In the genomic region with DNA sequence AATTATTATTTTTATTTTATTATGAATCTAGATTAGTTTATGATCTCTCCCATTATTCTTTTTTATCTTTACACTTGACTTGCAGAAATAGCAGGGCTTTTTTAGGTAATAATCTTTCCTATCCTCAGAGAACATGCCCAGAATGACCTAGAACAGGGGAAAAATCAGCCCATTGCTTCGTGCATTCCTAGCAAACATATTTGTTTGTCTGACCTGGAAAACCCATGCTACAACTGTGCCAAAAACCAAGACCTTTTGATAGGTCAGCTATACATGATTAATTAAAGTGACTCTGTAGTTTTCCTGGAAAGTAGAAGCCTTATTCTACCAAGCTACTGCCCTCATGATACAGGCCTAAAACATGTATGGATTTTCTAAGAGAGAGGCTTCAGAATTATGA, we compare ENCODE assay signal across 25 cellular contexts. TPM values are rescaled to one million over a fixed set of nuclear protein-coding genes. Genes with fewer than 3 reads are reported as not detected.
DNase-seq lines count a peak whose midpoint lies in the region; ATAC-seq, FAIRE-seq and TF ChIP-seq lines count a peak whose summit lies in the region.
"Had no signal": no experiment of that assay in that cellular context is flagged by ENCODE, and none has a peak within 500 bp of the region (broad histone marks: within the 10 kb centered on the region; RNA-seq: fewer than 3 reads in every experiment).

No MANE protein-coding gene starts in this region.

- WGBS in right lobe of liver (ENCODE audit: insufficient coverage, low coverage, low lambda C conversion rate, missing lambda C conversion rate), result 10% methylated on average over 1 of the region's 1 CpG
- 14% methylated on average over 1 of the region's 1 CpG for WGBS in HepG2 (ENCODE audit: low lambda C conversion rate)
- 90% methylated on average over 1 of the region's 1 CpG for WGBS in smooth muscle cell (ENCODE audit: low lambda C conversion rate)

- H3K4me1 ChIP-seq in right lobe of liver, result peaks cover 0 to 10% (median 0%) of the 10 kb centered on the region in 4 donors
- no peaks in the 10 kb centered on the region for H3K4me1 ChIP-seq in HepG2 (ENCODE audit: insufficient read depth, low read length)
- peaks cover 6% of the 10 kb centered on the region for H3K4me1 ChIP-seq in keratinocyte (ENCODE audit: control insufficient read depth, extremely low read depth, insufficient read depth, low read length)
- H3K4me1 ChIP-seq in smooth muscle cell (ENCODE audit: low read depth), result no peaks in the 10 kb centered on the region
- H3K4me1 ChIP-seq: A549; BLaER1 treated with 17β-estradiol and CSF1 and Interleukin-3, amounts not matched to agents 10 nM and 100 nM; Caco-2 had no signal

- TF ChIP-seq CTCF in right lobe of liver (IDR thresholded peaks at IDR 0.05) (no peak), HepG2 (CRISPR knock-in tag; IDR thresholded peaks at IDR 0.05) (no peak), keratinocyte (optimal IDR thresholded peaks at IDR 0.05 in 1 of 3, IDR thresholded peaks at IDR 0.05 in 1 of 3, conservative IDR thresholded peaks at IDR 0.05 in 1 of 3; ENCODE audit: extremely low read depth in 1 of 3, insufficient read depth in 2 of 3, low read length in 3 of 3) (no peak), smooth muscle cell (IDR thresholded peaks at IDR 0.05; ENCODE audit: borderline replicate concordance, insufficient read depth, poor library complexity, severe bottlenecking) (no peak)

- in situ Hi-C loops in HepG2 (cut with HindIII; ENCODE audit: extremely low pct_ligation_motif_present, low pct_unique_long_range_greater_than_20kb), result loop anchor here (25.0 kb wide), 1 partner anchor 742 kb away; no protein-coding TSS in a partner anchor

- TF ChIP-seq EP300 in HepG2 (IDR thresholded peaks at IDR 0.05; ENCODE audit: low read depth in 2 of 2, low read length in 2 of 2), result no peak
- TF ChIP-seq EP300 in HepG2 (CRISPR knock-in tag; IDR thresholded peaks at IDR 0.05; ENCODE audit: borderline replicate concordance), result no peak

- H3K36me3 ChIP-seq in right lobe of liver (no peaks in the 10 kb centered on the region), HepG2 (replicated peaks in 1 of 2; ENCODE audit: control insufficient read depth in 1 of 2, insufficient read depth in 2 of 2, low read length in 2 of 2) (no peaks in the 10 kb centered on the region), keratinocyte (ENCODE audit: control insufficient read depth in 2 of 2, extremely low read depth in 1 of 2, insufficient read depth in 2 of 2, low read length in 2 of 2) (no peaks in the 10 kb centered on the region), smooth muscle cell (ENCODE audit: low read depth) (no peaks in the 10 kb centered on the region)
- H3K36me3 ChIP-seq: BLaER1 treated with 17β-estradiol and CSF1 and Interleukin-3, amounts not matched to agents 10 nM and 100 nM had no signal

- no peaks in the 10 kb centered on the region for H3K9me1 ChIP-seq in keratinocyte (ENCODE audit: control insufficient read depth, extremely low read depth, insufficient read depth, low read length)

- no peaks in the 10 kb centered on the region for H4K20me1 ChIP-seq in HepG2 (ENCODE audit: insufficient read depth, low read length)
- H4K20me1 ChIP-seq in keratinocyte (ENCODE audit: control insufficient read depth, extremely low read depth, insufficient read depth, low read length), result no peaks in the 10 kb centered on the region
- H4K20me1 ChIP-seq in smooth muscle cell (ENCODE audit: low read depth), result no peaks in the 10 kb centered on the region
- H4K20me1 ChIP-seq: BLaER1 treated with 17β-estradiol and CSF1 and Interleukin-3, amounts not matched to agents 10 nM and 100 nM had no signal

- no TSS peak for BruUV-seq in HepG2 (replicated peaks; lab: Mats Ljungman, UMichigan)

- FAIRE-seq in HepG2 (lab: Jason Lieb, UNC), result no peak
- FAIRE-seq in keratinocyte (lab: Jason Lieb, UNC), result peak; percentile 58
- FAIRE-seq: A549, D721Med, GM12878, GM12892, GM18507 had no signal

- H3K4me3 ChIP-seq in right lobe of liver, result no peak overlapping the region
- no peak overlapping the region for H3K4me3 ChIP-seq in HepG2 (replicated peaks in 1 of 3; ENCODE audit: insufficient read depth in 1 of 3, low read depth in 2 of 3, low read length in 3 of 3)
- no peak overlapping the region for H3K4me3 ChIP-seq in keratinocyte (ENCODE audit: control insufficient read depth in 2 of 3, extremely low read depth in 1 of 3, insufficient read depth in 2 of 3, low read depth in 1 of 3, low read length in 3 of 3)
- no peak overlapping the region for H3K4me3 ChIP-seq in smooth muscle cell
- H3K4me3 ChIP-seq: A549; BLaER1 treated with 17β-estradiol and CSF1 and Interleukin-3, amounts not matched to agents 10 nM and 100 nM; GM12878 had no signal

- H3K4me2 ChIP-seq in HepG2 (ENCODE audit: low read depth, low read length) (no peak overlapping the region), keratinocyte (ENCODE audit: control insufficient read depth, extremely low read depth, insufficient read depth, low read depth, low read length) (no peak overlapping the region), smooth muscle cell (no peak overlapping the region)
- H3K4me2 ChIP-seq: A549; BLaER1 treated with 17β-estradiol and CSF1 and Interleukin-3, amounts not matched to agents 10 nM and 100 nM had no signal

- no peaks in the 10 kb centered on the region for H3K9me3 ChIP-seq in right lobe of liver
- H3K9me3 ChIP-seq in HepG2 (ENCODE audit: low read length), result no peaks in the 10 kb centered on the region
- H3K9me3 ChIP-seq in keratinocyte (ENCODE audit: control insufficient read depth, low read depth, low read length), result no peaks in the 10 kb centered on the region
- no peaks in the 10 kb centered on the region for H3K9me3 ChIP-seq in smooth muscle cell (replicated peaks; ENCODE audit: low read depth)
- H3K9me3 ChIP-seq: A549, Caco-2 had no signal

- no peak for TF ChIP-seq RAD21 in HepG2 (CRISPR knock-in tag; IDR thresholded peaks at IDR 0.05)

- dilution Hi-C loops in keratinocyte (cut with MboI; ENCODE audit: extremely low pct_ligation_motif_present, low sequenced_read_pairs), result no loop called here

- H2AFZ ChIP-seq in HepG2 (ENCODE audit: low read length) (no peak overlapping the region), keratinocyte (ENCODE audit: control insufficient read depth, low read length) (no peak overlapping the region), smooth muscle cell (ENCODE audit: low read depth) (no peak overlapping the region)

- H3K27me3 ChIP-seq in right lobe of liver, result no peaks in the 10 kb centered on the region
- H3K27me3 ChIP-seq in HepG2 (ENCODE audit: control insufficient read depth in 1 of 2, insufficient read depth in 2 of 2, low read length in 2 of 2), result no peaks in the 10 kb centered on the region
- no peaks in the 10 kb centered on the region for H3K27me3 ChIP-seq in keratinocyte (ENCODE audit: control insufficient read depth, extremely low read depth, insufficient read depth, low read length)
- no peaks in the 10 kb centered on the region for H3K27me3 ChIP-seq in smooth muscle cell (ENCODE audit: low read depth)
- H3K27me3 ChIP-seq: BLaER1 treated with 17β-estradiol and CSF1 and Interleukin-3, amounts not matched to agents 10 nM and 100 nM had no signal

- H3K9ac ChIP-seq in HepG2 (ENCODE audit: insufficient read depth, low read depth, low read length) (no peak overlapping the region), keratinocyte (ENCODE audit: control insufficient read depth, extremely low read depth, insufficient read depth, low read length) (no peak overlapping the region), smooth muscle cell (ENCODE audit: low read depth) (no peak overlapping the region)
- H3K9ac ChIP-seq: BLaER1 treated with 17β-estradiol and CSF1 and Interleukin-3, amounts not matched to agents 10 nM and 100 nM had no signal

- POLR2A ChIA-PET in HepG2 (lab: Yijun Ruan, JAX), result no interaction called here

- H3K79me2 ChIP-seq in HepG2 (ENCODE audit: insufficient read depth, low read length) (no peaks in the 10 kb centered on the region), keratinocyte (ENCODE audit: control insufficient read depth, insufficient read depth, low read length) (no peaks in the 10 kb centered on the region), smooth muscle cell (ENCODE audit: low read depth) (no peaks in the 10 kb centered on the region)

- TF ChIP-seq POLR2A in right lobe of liver (IDR thresholded peaks at IDR 0.05) (no peak), HepG2 (IDR thresholded peaks at IDR 0.05; ENCODE audit: insufficient read depth in 1 of 2, low read depth in 2 of 2, low read length in 2 of 2) (no peak)

- no peak for DNase-seq in right lobe of liver
- DNase-seq in HepG2 (ENCODE audit: low spot score), result no peak
- no peak for DNase-seq in keratinocyte (ENCODE audit: low read depth, low spot score)
- no peak for DNase-seq in smooth muscle cell (lab: John Stamatoyannopoulos, UW; ENCODE audit: unreplicated experiment)
- DNase-seq in NCI-H526 (lab: John Stamatoyannopoulos, UW), result no peak
- DNase-seq: AML-193; Caco-2; Calu3; CD4-positive, alpha-beta T cell; CD8-positive, alpha-beta T cell; DMS153; DMS53; DMS79; DND-41; EL; GDM1 had no signal

- CTCF ChIA-PET in HepG2 (lab: Yijun Ruan, JAX; ENCODE audit: low intra/inter-chr PET ratio, low total read pairs), result no interaction called here

- ATAC-seq in right lobe of liver (peak; percentile 56 to 82 (median 67)), HepG2 (no peak), HG03378 (IDR thresholded peaks at IDR 0.05; ENCODE audit: unreplicated experiment) (no peak)
- ATAC-seq: A549; CD8-positive, alpha-beta T cell; GM12878 had no signal

- H3F3A ChIP-seq in smooth muscle cell (ENCODE audit: low read depth), result no peaks in the 10 kb centered on the region

- intact Hi-C loops in right lobe of liver (cut with DNase I) (no loop called here), HepG2 (cut with micrococcal nuclease; ENCODE audit: unreplicated experiment) (no loop called here)

- H3K27ac ChIP-seq in right lobe of liver (no peak overlapping the region), HepG2 (ENCODE audit: extremely low read length, insufficient read depth, low read length) (no peak overlapping the region), keratinocyte (ENCODE audit: control insufficient read depth, insufficient read depth, low read length) (no peak overlapping the region), smooth muscle cell (ENCODE audit: low read depth) (peak overlapping the region; percentile 41)
- H3K27ac ChIP-seq: 22Rv1; A549; BLaER1 treated with 17β-estradiol and CSF1 and Interleukin-3, amounts not matched to agents 10 nM and 100 nM; C4-2B had no signal

RNA-seq across cellular contexts. Expression of gene CCDC112, which starts 24.1 kb away (rescaled TPM):
- total RNA-seq in right lobe of liver (1 to 10 TPM in 2 of 6 experiments, under 1 TPM in 4; 0.49 to 1.8 (median 0.93) TPM), HepG2 (2016; rRNA removed; fragmentation: Illumina TruSeq; extraction: Trizol) (2.8 and 3.3 TPM in 2 replicates), smooth muscle cell (9.1 and 9.4 TPM in 2 replicates)
- 1.2 and 2.0 TPM in 2 replicates for total RNA-seq in HepG2 (2016; cell fraction: cytosol; rRNA removed; fragmentation: Illumina TruSeq; extraction: Trizol; ENCODE audit: low read depth)
- 3.4 and 3.8 TPM in 2 replicates for total RNA-seq in HepG2 (2016; cell fraction: insoluble cytoplasmic fraction; rRNA removed; fragmentation: Illumina TruSeq; extraction: Trizol)
- 1.9 and 2.1 TPM in 2 replicates for total RNA-seq in HepG2 (2016; cell fraction: membrane; rRNA removed; fragmentation: Illumina TruSeq; extraction: Trizol)
- total RNA-seq in HepG2 (2016; cell fraction: nucleus; rRNA removed; fragmentation: Illumina TruSeq; extraction: Trizol), result 3.8 and 6.0 TPM in 2 replicates
- polyA plus RNA-seq in HepG2 (2011; rRNA removed) (0.78 and 1.1 TPM in 2 replicates), keratinocyte (2.1 to 4.0 TPM (median 3.0 TPM) in 3 replicates), smooth muscle cell (6.3 and 8.4 TPM in 2 replicates)
- 0.64 and 0.81 TPM in 2 replicates for polyA plus RNA-seq in HepG2 (2011; cell fraction: cytosol; rRNA removed)
- polyA plus RNA-seq in HepG2 (2011; cell fraction: nucleus; rRNA removed), result 0.45 and 0.71 TPM in 2 replicates
- polyA plus RNA-seq in HepG2 (2012), result 2.5 and 3.9 TPM in 2 replicates
- polyA plus RNA-seq in HepG2 (2016; cell fraction: cytosol; fragmentation: Illumina TruSeq; extraction: Trizol; ENCODE audit: low read depth), result 0.85 and 0.99 TPM in 2 replicates
- polyA plus RNA-seq in HepG2 (2016; cell fraction: insoluble cytoplasmic fraction; fragmentation: Illumina TruSeq; extraction: Trizol; ENCODE audit: low read depth), result 4.0 and 4.9 TPM in 2 replicates
- polyA plus RNA-seq in HepG2 (2016; cell fraction: membrane; fragmentation: Illumina TruSeq; extraction: Trizol; ENCODE audit: low read depth), result 1.1 and 1.7 TPM in 2 replicates
- polyA plus RNA-seq in HepG2 (2016; cell fraction: nucleus; fragmentation: Illumina TruSeq; extraction: Trizol; ENCODE audit: insufficient read depth, low read depth), result 5.2 and 9.4 TPM in 2 replicates
- polyA minus RNA-seq in HepG2 (2011; rRNA and poly(A)+ RNA removed; ENCODE audit: low replicate concordance), result 0.18 and 0.44 TPM in 2 replicates
- polyA minus RNA-seq in HepG2 (2011; cell fraction: cytosol; rRNA and poly(A)+ RNA removed), result 0.69 and 1.4 TPM in 2 replicates
- 4.2 and 4.8 TPM in 2 replicates for polyA minus RNA-seq in HepG2 (2011; cell fraction: nucleus; rRNA and poly(A)+ RNA removed)
- polyA plus RNA-seq in keratinocyte (2011; ENCODE audit: low read depth), result 20.2 TPM
- polyA plus RNA-seq in keratinocyte (2011; cell fraction: cytosol; rRNA removed), result 2.8 and 4.0 TPM in 2 replicates
- 2.5 and 5.3 TPM in 2 replicates for polyA plus RNA-seq in keratinocyte (2011; cell fraction: nucleus; rRNA removed)
- 5.1 and 5.2 TPM in 2 replicates for polyA plus RNA-seq in keratinocyte (2012; ENCODE audit: low replicate concordance)
- 0.33 to 0.96 TPM (median 0.43 TPM) in 3 replicates for polyA minus RNA-seq in keratinocyte
- 2.1 TPM for polyA minus RNA-seq in keratinocyte (2011; cell fraction: cytosol; rRNA and poly(A)+ RNA removed)
- 1.1 and 1.5 TPM in 2 replicates for polyA minus RNA-seq in keratinocyte (2011; cell fraction: nucleus; rRNA and poly(A)+ RNA removed)

RNA-seq across cellular contexts. Expression of gene PGGT1B, which starts 57.8 kb away (rescaled TPM):
- total RNA-seq in right lobe of liver, result 10 to 100 TPM in 4 of 6 experiments, 1 to 10 TPM in 2; 7.1 to 29.3 (median 21.1) TPM
- 42.7 and 72.3 TPM in 2 replicates for total RNA-seq in HepG2 (2016; rRNA removed; fragmentation: Illumina TruSeq; extraction: Trizol)
- total RNA-seq in HepG2 (2016; cell fraction: cytosol; rRNA removed; fragmentation: Illumina TruSeq; extraction: Trizol; ENCODE audit: low read depth), result 6.9 and 11.3 TPM in 2 replicates
- total RNA-seq in HepG2 (2016; cell fraction: insoluble cytoplasmic fraction; rRNA removed; fragmentation: Illumina TruSeq; extraction: Trizol), result 42.3 and 71.1 TPM in 2 replicates
- 11.0 and 14.9 TPM in 2 replicates for total RNA-seq in HepG2 (2016; cell fraction: membrane; rRNA removed; fragmentation: Illumina TruSeq; extraction: Trizol)
- 30.4 and 38.7 TPM in 2 replicates for total RNA-seq in HepG2 (2016; cell fraction: nucleus; rRNA removed; fragmentation: Illumina TruSeq; extraction: Trizol)
- 2.4 and 2.9 TPM in 2 replicates for polyA plus RNA-seq in HepG2 (2011; rRNA removed)
- 0.98 and 1.6 TPM in 2 replicates for polyA plus RNA-seq in HepG2 (2011; cell fraction: cytosol; rRNA removed)
- 2.6 and 3.5 TPM in 2 replicates for polyA plus RNA-seq in HepG2 (2011; cell fraction: nucleus; rRNA removed)
- 13.0 and 18.1 TPM in 2 replicates for polyA plus RNA-seq in HepG2 (2012)
- 1.2 TPM in 2 replicates for polyA plus RNA-seq in HepG2 (2016; cell fraction: cytosol; fragmentation: Illumina TruSeq; extraction: Trizol; ENCODE audit: low read depth)
- polyA plus RNA-seq in HepG2 (2016; cell fraction: insoluble cytoplasmic fraction; fragmentation: Illumina TruSeq; extraction: Trizol; ENCODE audit: low read depth), result 36.6 and 42.3 TPM in 2 replicates
- 3.0 and 3.3 TPM in 2 replicates for polyA plus RNA-seq in HepG2 (2016; cell fraction: membrane; fragmentation: Illumina TruSeq; extraction: Trizol; ENCODE audit: low read depth)
- polyA plus RNA-seq in HepG2 (2016; cell fraction: nucleus; fragmentation: Illumina TruSeq; extraction: Trizol; ENCODE audit: insufficient read depth, low read depth), result 15.9 and 18.8 TPM in 2 replicates
- polyA minus RNA-seq in HepG2 (2011; rRNA and poly(A)+ RNA removed; ENCODE audit: low replicate concordance), result 18.2 and 26.2 TPM in 2 replicates
- polyA minus RNA-seq in HepG2 (2011; cell fraction: cytosol; rRNA and poly(A)+ RNA removed), result 4.9 and 5.5 TPM in 2 replicates
- polyA minus RNA-seq in HepG2 (2011; cell fraction: nucleus; rRNA and poly(A)+ RNA removed), result 56.8 and 69.8 TPM in 2 replicates
- 2.4 to 5.5 TPM (median 4.4 TPM) in 3 replicates for polyA plus RNA-seq in keratinocyte
- polyA plus RNA-seq in keratinocyte (2011; ENCODE audit: low read depth), result 17.2 TPM
- polyA plus RNA-seq in keratinocyte (2011; cell fraction: cytosol; rRNA removed), result 1.0 and 2.9 TPM in 2 replicates
- 3.6 and 3.8 TPM in 2 replicates for polyA plus RNA-seq in keratinocyte (2011; cell fraction: nucleus; rRNA removed)
- 16.7 and 17.9 TPM in 2 replicates for polyA plus RNA-seq in keratinocyte (2012; ENCODE audit: low replicate concordance)
- polyA minus RNA-seq in keratinocyte, result 9.1 to 16.5 TPM (median 12.6 TPM) in 3 replicates
- polyA minus RNA-seq in keratinocyte (2011; cell fraction: cytosol; rRNA and poly(A)+ RNA removed), result 3.6 TPM
- polyA minus RNA-seq in keratinocyte (2011; cell fraction: nucleus; rRNA and poly(A)+ RNA removed), result 5.7 and 12.8 TPM in 2 replicates
- 12.5 and 13.1 TPM in 2 replicates for total RNA-seq in smooth muscle cell
- 5.7 and 7.1 TPM in 2 replicates for polyA plus RNA-seq in smooth muscle cell

Comparison
In these comparisons a context has a peak if more than half of its experiments do, and no peak if none do; other contexts are left out.
1. ATAC-seq: peak in right lobe of liver (4 of 4); none in HepG2 (single experiment) and HG03378 (single experiment).